30 cellular contexts compared by ENCODE assay signal in the genomic region with DNA sequence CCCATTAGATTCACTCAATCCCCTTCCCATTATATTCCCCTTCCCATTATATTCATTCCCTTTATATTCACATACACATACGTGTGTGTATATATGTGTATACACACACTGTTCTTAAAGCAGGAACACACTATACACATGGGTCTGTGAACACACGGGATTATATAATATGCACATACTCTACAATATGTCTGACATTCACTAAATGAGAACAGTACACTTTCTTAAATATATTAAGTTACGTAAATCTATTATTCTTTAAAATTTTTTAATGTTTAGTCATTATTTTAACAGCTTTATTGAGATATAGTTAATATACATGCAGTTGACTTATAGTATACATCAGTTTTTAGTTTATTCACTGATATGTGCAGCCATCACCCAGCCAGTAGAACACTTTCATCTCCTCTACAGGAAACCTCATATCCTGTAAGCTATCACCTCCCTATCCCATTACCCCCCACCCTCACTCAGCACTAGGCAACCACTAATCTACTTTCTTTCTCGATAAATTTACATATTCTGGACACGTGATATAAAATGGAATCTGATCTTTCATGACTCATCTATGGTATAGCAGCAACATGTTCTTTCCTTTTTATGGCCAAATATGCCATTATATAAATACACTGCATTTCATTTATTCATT. TPM values are rescaled to one million over a fixed set of nuclear protein-coding genes. Genes with fewer than 3 reads are reported as not detected.
A peak's percentile ranks its signal among the peaks of the same experiment; 100 is the strongest.
DNase-seq lines count a peak whose midpoint lies in the region; ATAC-seq, FAIRE-seq and TF ChIP-seq lines count a peak whose summit lies in the region.
"Had no signal": no experiment of that assay in that cellular context is flagged by ENCODE, and none has a peak within 500 bp of the region (broad histone marks: within the 10 kb centered on the region; RNA-seq: fewer than 3 reads in every experiment).

No MANE protein-coding gene starts in this region.

- CTCF ChIA-PET in activated CD8-positive, alpha-beta memory T cell treated with anti-CD3 and anti-CD28 coated beads, Interleukin-2, amount 10 ng/mL, durations not matched to agents 7 days and 5 days (lab: Charles Lee), result no interaction called here

- peak; percentile 23 for ATAC-seq in activated CD8-positive, alpha-beta memory T cell treated with anti-CD3 and anti-CD28 coated beads, Interleukin-2, amount 10 ng/mL, durations not matched to agents 7 days and 5 days
- peak; percentile 96 for ATAC-seq in DND-41 (ENCODE audit: insufficient read depth, low read depth)
- no peak for ATAC-seq in GM18520 (IDR thresholded peaks at IDR 0.05; ENCODE audit: unreplicated experiment)
- ATAC-seq: A549, left lung, psoas muscle, Right ventricle myocardium inferior, SK-N-SH treated with all-trans-retinoic acid at 6 μM for 48 hours had no signal

- intact Hi-C loops in activated T-helper 1 cell treated with anti-CD3 and anti-CD28 coated beads, Interleukin-12 subunit alpha, Interleukin-12 subunit beta, Interleukin-2, Interleukin-4 antibody, amounts not matched to agents 30 ng/mL and 10 ng/mL and 1 ng/mL, durations not matched to agents 14 hours and 24 hours and 36 hours (cut with micrococcal nuclease), result no loop called here
- intact Hi-C loops in kidney (cut with DNase I), result no loop called here
- intact Hi-C loops in prostate gland (cut with DNase I), result no loop called here

- H3K4me1 ChIP-seq in DND-41 (ENCODE audit: insufficient read depth, low read length) (peaks cover 15% of the 10 kb centered on the region), kidney (ENCODE audit: control insufficient read depth in 1 of 2, insufficient read depth in 1 of 2, low read depth in 1 of 2, low read length in 2 of 2) (no peaks in the 10 kb centered on the region), prostate gland (replicated peaks) (peaks cover 6% of the 10 kb centered on the region)
- H3K4me1 ChIP-seq: A549, BE2C, left lung had no signal

- no peak for TF ChIP-seq POLR2A in prostate gland (IDR thresholded peaks at IDR 0.05)

- H2AFZ ChIP-seq in DND-41 (ENCODE audit: low read depth, low read length), result no peak overlapping the region
- H2AFZ ChIP-seq: PC-9 had no signal

- no peaks in the 10 kb centered on the region for H3K27me3 Mint-ChIP-seq in activated CD8-positive, alpha-beta memory T cell treated with anti-CD3 and anti-CD28 coated beads, Interleukin-2, amount 10 ng/mL, durations not matched to agents 7 days and 5 days
- H3K27me3 Mint-ChIP-seq in activated T-helper 1 cell treated with anti-CD3 and anti-CD28 coated beads, Interleukin-12 subunit alpha, Interleukin-12 subunit beta, Interleukin-2, Interleukin-4 antibody, amounts not matched to agents 30 ng/mL and 10 ng/mL and 1 ng/mL, durations not matched to agents 14 hours and 24 hours and 36 hours (ENCODE audit: insufficient read depth), result no peaks in the 10 kb centered on the region
- H3K27me3 Mint-ChIP-seq: IgD-negative memory B cell had no signal

- TF ChIP-seq CTCF in DND-41 (IDR thresholded peaks at IDR 0.05; ENCODE audit: borderline replicate concordance, extremely low read depth, low read length, poor library complexity, severe bottlenecking) (no peak), kidney (IDR thresholded peaks at IDR 0.05; ENCODE audit: borderline replicate concordance, extremely low read depth, insufficient read depth) (no peak), prostate gland (IDR thresholded peaks at IDR 0.05) (no peak)

- H3K36me3 ChIP-seq in DND-41 (ENCODE audit: insufficient read depth, low read length), result peaks cover 55% of the 10 kb centered on the region
- peaks cover 4 to 8% of the 10 kb centered on the region in 2 donors for H3K36me3 ChIP-seq in kidney (ENCODE audit: control insufficient read depth in 1 of 2, insufficient read depth in 2 of 2, low read length in 2 of 2)
- no peaks in the 10 kb centered on the region for H3K36me3 ChIP-seq in prostate gland

- 96% methylated on average over 5 of the region's 5 CpGs for WGBS in prostate gland

- H3K4me2 ChIP-seq in DND-41 (ENCODE audit: insufficient read depth, low read length), result no peak overlapping the region
- H3K4me2 ChIP-seq: A549, PC-9 had no signal

- H3K79me2 ChIP-seq in DND-41 (ENCODE audit: insufficient read depth, low read length), result peaks cover 79% of the 10 kb centered on the region

- peaks cover 37% of the 10 kb centered on the region for H3K4me1 Mint-ChIP-seq in activated CD8-positive, alpha-beta memory T cell treated with anti-CD3 and anti-CD28 coated beads, Interleukin-2, amount 10 ng/mL, durations not matched to agents 7 days and 5 days
- peaks cover 73% of the 10 kb centered on the region for H3K4me1 Mint-ChIP-seq in activated T-helper 1 cell treated with anti-CD3 and anti-CD28 coated beads, Interleukin-12 subunit alpha, Interleukin-12 subunit beta, Interleukin-2, Interleukin-4 antibody, amounts not matched to agents 30 ng/mL and 10 ng/mL and 1 ng/mL, durations not matched to agents 14 hours and 24 hours and 36 hours (ENCODE audit: low read depth)
- H3K4me1 Mint-ChIP-seq: H9 had no signal

- H3K4me3 ChIP-seq in DND-41 (ENCODE audit: low read depth in 1 of 2, low read length in 2 of 2), result no peak overlapping the region
- H3K4me3 ChIP-seq in kidney (ENCODE audit: low read length in 2 of 2), result no peak overlapping the region
- no peak overlapping the region for H3K4me3 ChIP-seq in prostate gland
- H3K4me3 ChIP-seq: A549, left lung, PC-9, psoas muscle had no signal

- H4K20me1 ChIP-seq in DND-41 (ENCODE audit: insufficient read depth, low read length), result peaks cover 5% of the 10 kb centered on the region; the same call in 1 of the 2 replicates

- no peak overlapping the region for H3K4me3 Mint-ChIP-seq in activated CD8-positive, alpha-beta memory T cell treated with anti-CD3 and anti-CD28 coated beads, Interleukin-2, amount 10 ng/mL, durations not matched to agents 7 days and 5 days
- no peak overlapping the region for H3K4me3 Mint-ChIP-seq in activated T-helper 1 cell treated with anti-CD3 and anti-CD28 coated beads, Interleukin-12 subunit alpha, Interleukin-12 subunit beta, Interleukin-2, Interleukin-4 antibody, amounts not matched to agents 30 ng/mL and 10 ng/mL and 1 ng/mL, durations not matched to agents 14 hours and 24 hours and 36 hours
- H3K4me3 Mint-ChIP-seq: H9 had no signal

- no peak overlapping the region for H3K27ac Mint-ChIP-seq in activated CD8-positive, alpha-beta memory T cell treated with anti-CD3 and anti-CD28 coated beads, Interleukin-2, amount 10 ng/mL, durations not matched to agents 7 days and 5 days
- H3K27ac Mint-ChIP-seq in activated T-helper 1 cell treated with anti-CD3 and anti-CD28 coated beads, Interleukin-12 subunit alpha, Interleukin-12 subunit beta, Interleukin-2, Interleukin-4 antibody, amounts not matched to agents 30 ng/mL and 10 ng/mL and 1 ng/mL, durations not matched to agents 14 hours and 24 hours and 36 hours, result peak overlapping the region; percentile 77
- H3K27ac Mint-ChIP-seq: H9 had no signal

- H3K9me3 ChIP-seq in DND-41 (ENCODE audit: insufficient read depth, low read length, severe bottlenecking), result no peaks in the 10 kb centered on the region
- H3K9me3 ChIP-seq in kidney (ENCODE audit: control insufficient read depth in 1 of 2, low read length in 2 of 2), result no peaks in the 10 kb centered on the region
- H3K9me3 ChIP-seq in prostate gland, result no peaks in the 10 kb centered on the region
- H3K9me3 ChIP-seq: BE2C, left lung, neutrophil, psoas muscle had no signal

- H3K27me3 ChIP-seq in DND-41 (ENCODE audit: insufficient read depth, low read length, poor library complexity) (no peaks in the 10 kb centered on the region), prostate gland (replicated peaks; ENCODE audit: insufficient read depth) (no peaks in the 10 kb centered on the region)
- H3K27me3 ChIP-seq: BE2C, left lung, neutrophil had no signal

- DNase-seq in activated CD8-positive, alpha-beta memory T cell treated with anti-CD3 and anti-CD28 coated beads, Interleukin-2, amount 10 ng/mL, durations not matched to agents 7 days and 5 days, result no peak
- DNase-seq in activated CD8-positive, alpha-beta memory T cell treated with anti-CD3 and anti-CD28 coated beads, Interleukin-2, amount 50 U/mL, for 48 hours, result no peak
- DNase-seq in DND-41 (peak; percentile 38), kidney (no peak), prostate gland (ENCODE audit: low spot score) (no peak), NCI-H1105 treated with DMSO at 0.1 percent for 48 hours (lab: John Stamatoyannopoulos, UW) (no peak)
- no peak for DNase-seq in activated T-helper 1 cell treated with anti-CD3 and anti-CD28 coated beads, Interleukin-12 subunit alpha, Interleukin-12 subunit beta, Interleukin-2, Interleukin-4 antibody, amounts not matched to agents 30 ng/mL and 10 ng/mL and 1 ng/mL, durations not matched to agents 14 hours and 24 hours and 36 hours (ENCODE audit: low spot score)
- DNase-seq: activated CD4-positive, alpha-beta T cell treated with anti-CD3 and anti-CD28 coated beads, Interleukin-2, amount 50 U/mL, for 4 hours; activated naive CD4-positive, alpha-beta T cell treated with anti-CD3 and anti-CD28 coated beads, Interleukin-2, amount 50 U/mL, for 16 hours; BE2C; caudate nucleus; dermis blood vessel endothelial cell; DMS153; H9; hippocampal formation; left lung; NCI-H1092 treated with DMSO at 0.1 percent for 48 hours; NCI-H1930; NCI-H524; PC-9; psoas muscle; stimulated activated CD4-positive, alpha-beta T cell treated with anti-CD3 and anti-CD28 coated beads, Interleukin-4, amount 100 ng/mL, for 4 hours; stimulated activated naive CD4-positive, alpha-beta T cell treated with Interleukin-2 at 50 U/mL for 16 hours had no signal

- H3K27ac ChIP-seq in DND-41 (ENCODE audit: low read length), result no peak overlapping the region
- no peak overlapping the region for H3K27ac ChIP-seq in kidney (ENCODE audit: low read depth in 2 of 2, low read length in 2 of 2)
- H3K27ac ChIP-seq in prostate gland, result no peak overlapping the region
- H3K27ac ChIP-seq: A549, left lung, neutrophil, PC-9, psoas muscle had no signal

- H3K9ac ChIP-seq in DND-41 (ENCODE audit: low read depth, low read length) (no peak overlapping the region), kidney (ENCODE audit: low read length in 2 of 2) (no peak overlapping the region)

- peak; percentile 61 for FAIRE-seq in kidney (lab: Jason Lieb, UNC)
- FAIRE-seq: A549 had no signal

- H3K9me3 Mint-ChIP-seq in activated CD8-positive, alpha-beta memory T cell treated with anti-CD3 and anti-CD28 coated beads, Interleukin-2, amount 10 ng/mL, durations not matched to agents 7 days and 5 days (ENCODE audit: low read depth), result peaks cover 27% of the 10 kb centered on the region
- peaks cover 13% of the 10 kb centered on the region for H3K9me3 Mint-ChIP-seq in activated T-helper 1 cell treated with anti-CD3 and anti-CD28 coated beads, Interleukin-12 subunit alpha, Interleukin-12 subunit beta, Interleukin-2, Interleukin-4 antibody, amounts not matched to agents 30 ng/mL and 10 ng/mL and 1 ng/mL, durations not matched to agents 14 hours and 24 hours and 36 hours

- peaks cover 87% of the 10 kb centered on the region for H3K36me3 Mint-ChIP-seq in activated CD8-positive, alpha-beta memory T cell treated with anti-CD3 and anti-CD28 coated beads, Interleukin-2, amount 10 ng/mL, durations not matched to agents 7 days and 5 days
- H3K36me3 Mint-ChIP-seq in activated T-helper 1 cell treated with anti-CD3 and anti-CD28 coated beads, Interleukin-12 subunit alpha, Interleukin-12 subunit beta, Interleukin-2, Interleukin-4 antibody, amounts not matched to agents 30 ng/mL and 10 ng/mL and 1 ng/mL, durations not matched to agents 14 hours and 24 hours and 36 hours (ENCODE audit: low read depth), result peaks cover 60% of the 10 kb centered on the region

RNA-seq across cellular contexts. Expression of gene SUMO4, which starts 13.9 kb away (rescaled TPM):
- 10 to 100 TPM in 1 of 2 experiments, 1 to 10 TPM in 1; 7.4 to 10.6 TPM for total RNA-seq in activated CD8-positive, alpha-beta memory T cell treated with anti-CD3 and anti-CD28 coated beads, Interleukin-2, amount 10 ng/mL, durations not matched to agents 7 days and 5 days
- total RNA-seq in activated T-helper 1 cell treated with anti-CD3 and anti-CD28 coated beads, Interleukin-12 subunit alpha, Interleukin-12 subunit beta, Interleukin-2, Interleukin-4 antibody, amounts not matched to agents 30 ng/mL and 10 ng/mL and 1 ng/mL, durations not matched to agents 14 hours and 24 hours and 36 hours, result 11.6 and 12.0 TPM in 2 replicates
- total RNA-seq in kidney, result 1.9 TPM
- polyA plus RNA-seq in kidney (ENCODE audit: insufficient read depth, low read depth, low replicate concordance), result not detected
- 1 to 10 TPM; 2.0 to 2.4 TPM for total RNA-seq in prostate gland
- total RNA-seq: G401, Right ventricle myocardium inferior had no signal
